8 cellular contexts compared by ENCODE assay signal in genomic region chr19:57599761-57600383, GRCh38. TPM values are rescaled to one million over a fixed set of nuclear protein-coding genes. Genes with fewer than 3 reads are reported as not detected.
DNase-seq lines count a peak whose midpoint lies in the region; ATAC-seq, FAIRE-seq and TF ChIP-seq lines count a peak whose summit lies in the region.

Gene ZNF530, plus strand, starts transcription at chr19:57599885. Its CDS starts 4,461 bp downstream, at chr19:57604346.

- H3K36me3 Mint-ChIP-seq in activated B cell treated with CpG ODN at 0.5 μM for 24 hours (ENCODE audit: low read depth), result peaks cover 25% of the 10 kb centered on the region

- H3K4me3 ChIP-seq in A549 (peak within 1 kb of the TSS; percentile 56), spleen (peak within 1 kb of the TSS; percentile 76 to 97 (median 86))

- H3K4me2 ChIP-seq in A549, result peak within 1 kb of the TSS; percentile 82

- H3K4me1 Mint-ChIP-seq in activated B cell treated with CpG ODN at 0.5 μM for 24 hours, result peaks cover 19% of the 10 kb centered on the region

- no peaks in the 10 kb centered on the region for H3K27me3 ChIP-seq in spleen (replicated peaks in 1 of 7)

- no peak for TF ChIP-seq EP300 in A549 (IDR thresholded peaks at IDR 0.05)

- TF ChIP-seq POLR2A in A549 (IDR thresholded peaks at IDR 0.05; ENCODE audit: low read length) (no peak), spleen (IDR thresholded peaks at IDR 0.05) (no peak)

- FAIRE-seq in A549 (lab: Jason Lieb, UNC), result peak; percentile 96

- H3K4me1 ChIP-seq in A549 (no peaks in the 10 kb centered on the region), spleen (peaks cover 5 to 20% (median 14%) of the 10 kb centered on the region in 6 donors)

- peaks cover 26% of the 10 kb centered on the region for H3K9me3 Mint-ChIP-seq in activated B cell treated with CpG ODN at 0.5 μM for 24 hours

- H3K9me3 ChIP-seq in A549, result peaks cover 83% of the 10 kb centered on the region
- peaks cover 0 to 66% (median 46%) of the 10 kb centered on the region in 8 donors for H3K9me3 ChIP-seq in spleen

- DNase-seq in A549 (ENCODE audit: low read depth in 1 of 2, low spot score in 1 of 2), result peak; percentile 93 to 96
- peak; percentile 96 for DNase-seq in NCI-H2196 (lab: John Stamatoyannopoulos, UW; ENCODE audit: unreplicated experiment)
- peak; percentile 77 for DNase-seq in activated B cell treated with CpG ODN at 0.5 μM for 24 hours
- DNase-seq in central memory CD4-positive, alpha-beta T cell, result peak; percentile 73
- DNase-seq in iris pigment epithelial cell (ENCODE audit: low read depth), result peak; percentile 88
- DNase-seq in spleen, result peak; percentile 96

- WGBS in A549 (ENCODE audit: missing lambda C conversion rate), result 4% methylated on average over 21 of the region's 53 CpGs
- WGBS in spleen, 5 donors, result 1 to 5% (median 1%) methylated on average over 14 to 53 of the region's 53 CpGs

- ATAC-seq in A549, result peak; percentile 99
- ATAC-seq in GM18861 (IDR thresholded peaks at IDR 0.05; ENCODE audit: unreplicated experiment), result peak; percentile 82
- peak; percentile 93 for ATAC-seq in HG03103 (IDR thresholded peaks at IDR 0.05; ENCODE audit: low read depth, unreplicated experiment)
- peak; percentile 98 for ATAC-seq in activated B cell treated with CpG ODN at 0.5 μM for 24 hours (ENCODE audit: low read depth)

- peak within 1 kb of the TSS; percentile 90 for H3K4me3 Mint-ChIP-seq in activated B cell treated with CpG ODN at 0.5 μM for 24 hours

- H3K36me3 ChIP-seq in spleen, result peaks cover 0 to 39% (median 14%) of the 10 kb centered on the region in 6 donors

- intact Hi-C loops in activated B cell treated with CpG ODN at 0.5 μM for 24 hours (cut with micrococcal nuclease), result loop anchor here (1.0 kb wide), 5 partner anchors 14 to 41 kb away; partner anchors contain the start of genes ZIK1, ZNF134, ZNF211 and ZNF550
- intact Hi-C loops in spleen (cut with DNase I; ENCODE audit: low total_unique reads), result no loop called here

- H3K27ac Mint-ChIP-seq in activated B cell treated with CpG ODN at 0.5 μM for 24 hours, result peak within 1 kb of the TSS; percentile 84

- no peak for TF ChIP-seq RAD21 in A549 (conservative IDR thresholded peaks at IDR 0.05 in 1 of 2, IDR thresholded peaks at IDR 0.05 in 1 of 2)

- TF ChIP-seq CTCF in A549 (IDR thresholded peaks at IDR 0.05), result no peak
- no peak for TF ChIP-seq CTCF in activated B cell treated with CpG ODN at 0.5 μM for 24 hours (IDR thresholded peaks at IDR 0.05)
- TF ChIP-seq CTCF in spleen (IDR thresholded peaks at IDR 0.05 in 8 of 11, conservative IDR thresholded peaks at IDR 0.05 in 3 of 11), result peak in 4 of 11 experiments; percentile 5 to 16 (median 8)

- H3K27ac ChIP-seq in A549 (peak within 1 kb of the TSS; percentile 17 to 80; a peak in 3 of 6 replicates), spleen (peak within 1 kb of the TSS in 5 of 8 donors; percentile 34 to 70 (median 58))

- CTCF ChIA-PET in A549 (lab: Yijun Ruan, JAX), result interaction anchor here (0.9 kb wide), 2 partner anchors 14 to 21 kb away, joined by 3 to 4 read pairs; partner anchors contain the start of genes ZNF134 and ZNF416
- CTCF ChIA-PET in activated B cell treated with CpG ODN at 0.5 μM for 24 hours (lab: Charles Lee), result no interaction called here

- peaks cover 4% of the 10 kb centered on the region for H3K27me3 Mint-ChIP-seq in activated B cell treated with CpG ODN at 0.5 μM for 24 hours

- POLR2A ChIA-PET in A549 (lab: Yijun Ruan, JAX) (no interaction called here), activated B cell treated with CpG ODN at 0.5 μM for 24 hours (lab: Charles Lee) (interaction anchor here (0.7 to 1.1 kb wide), 2 partner anchors 12 to 14 kb away, joined by 3 read pairs; partner anchors contain the start of gene ZNF134)

TF ChIP-seq in A549, 52 proteins besides CTCF, POLR2A, EP300 and RAD21:
- TF ChIP-seq FOSL2 (IDR thresholded peaks at IDR 0.05) (no peak), FOSL2 (CRISPR knock-in tag; IDR thresholded peaks at IDR 0.05) (no peak), E2F6 (IDR thresholded peaks at IDR 0.05; ENCODE audit: borderline replicate concordance, low read depth) (peak; percentile 87), CHD2 (IDR thresholded peaks at IDR 0.05; ENCODE audit: low read length, partially characterized antibody) (no peak), JUNB (IDR thresholded peaks at IDR 0.05) (no peak), JUN (IDR thresholded peaks at IDR 0.05) (peak in 1 of 2 experiments; percentile 45; a peak in 1 of 5 replicates), GATA3 (IDR thresholded peaks at IDR 0.05; ENCODE audit: borderline replicate concordance) (peak; percentile 62; the same call in 1 of the 2 replicates), ZFP36 (IDR thresholded peaks at IDR 0.05; ENCODE audit: borderline replicate concordance, partially characterized antibody) (peak; percentile 73)
- TF ChIP-seq, protein P1, sequence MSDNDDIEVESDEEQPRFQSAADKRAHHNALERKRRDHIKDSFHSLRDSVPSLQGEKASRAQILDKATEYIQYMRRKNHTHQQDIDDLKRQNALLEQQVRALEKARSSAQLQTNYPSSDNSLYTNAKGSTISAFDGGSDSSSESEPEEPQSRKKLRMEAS (IDR thresholded peaks at IDR 0.05), result peak; percentile 71; the same call in 1 of the 2 replicates

RNA-seq across cellular contexts. Expression of gene ZNF530, which starts in this region (rescaled TPM):
- polyA plus RNA-seq in A549 (2011; rRNA removed), result 4.9 and 5.9 TPM in 2 replicates
- polyA plus RNA-seq in A549 (2012; cell fraction: cytosol; rRNA removed), result 5.6 and 6.6 TPM in 2 replicates
- polyA plus RNA-seq in A549 (2012; cell fraction: nucleus; rRNA removed), result 2.9 and 3.3 TPM in 2 replicates
- polyA plus RNA-seq in A549 (2017; fragmentation: RNase III; extraction: RNeasy Plus Mini Kit Qiagen cat#74134 plus additional on column Dnase treatment), result 4.9 to 6.3 TPM (median 6.3 TPM) in 3 replicates
- 3.9 and 7.1 TPM in 2 replicates for polyA minus RNA-seq in A549 (2011; rRNA and poly(A)+ RNA removed)
- total RNA-seq in activated B cell treated with CpG ODN at 0.5 μM for 24 hours, result 7.0 and 7.9 TPM in 2 replicates
- total RNA-seq in spleen, result 1 to 10 TPM; 3.5 to 7.4 (median 4.1) TPM
- polyA plus RNA-seq in spleen, result 1 to 10 TPM; 2.4 to 3.2 (median 2.9) TPM

Comparison
In these comparisons a context has a peak if more than half of its experiments do, and no peak if none do; other contexts are left out.
1. Peak in every context shown above with its lines: DNase-seq, ATAC-seq, H3K4me3 ChIP-seq and H3K27ac ChIP-seq.